1 cellular context compared by ENCODE assay signal in the genomic region with DNA sequence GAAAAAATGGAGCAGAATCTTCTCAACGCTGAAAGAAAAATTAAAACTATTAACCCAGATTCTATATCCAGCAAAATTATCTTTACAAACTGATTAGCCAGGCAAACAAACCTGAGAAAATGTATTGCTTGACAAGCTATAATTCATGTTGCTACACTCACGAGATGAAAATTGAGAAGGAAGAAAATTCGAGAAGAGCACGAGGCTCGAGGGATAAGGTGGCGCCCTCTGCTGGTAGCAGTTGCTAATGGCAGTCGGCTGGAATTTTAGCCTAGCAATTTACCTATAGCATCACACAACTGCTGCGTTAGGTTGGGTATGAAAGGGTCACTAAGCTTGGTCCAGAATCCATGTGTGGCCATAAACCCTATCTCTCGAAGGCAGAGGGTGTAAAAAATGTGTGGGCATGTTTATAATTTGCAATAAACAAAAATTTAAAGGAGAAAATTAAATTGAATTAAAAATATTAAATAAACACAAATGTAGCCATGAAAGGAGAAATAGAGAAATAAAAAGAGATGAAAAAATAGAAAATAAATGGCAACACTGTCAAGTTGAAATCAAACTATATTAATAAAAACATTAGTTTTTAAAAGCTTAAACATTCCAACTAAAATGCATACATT.
TF ChIP-seq lines count a peak whose summit lies in the region.

No MANE protein-coding gene starts in this region.

TF ChIP-seq in GM23338, 12 proteins besides CTCF, POLR2A, EP300 and RAD21 (continued from another document):
- TF ChIP-seq, protein P1, sequence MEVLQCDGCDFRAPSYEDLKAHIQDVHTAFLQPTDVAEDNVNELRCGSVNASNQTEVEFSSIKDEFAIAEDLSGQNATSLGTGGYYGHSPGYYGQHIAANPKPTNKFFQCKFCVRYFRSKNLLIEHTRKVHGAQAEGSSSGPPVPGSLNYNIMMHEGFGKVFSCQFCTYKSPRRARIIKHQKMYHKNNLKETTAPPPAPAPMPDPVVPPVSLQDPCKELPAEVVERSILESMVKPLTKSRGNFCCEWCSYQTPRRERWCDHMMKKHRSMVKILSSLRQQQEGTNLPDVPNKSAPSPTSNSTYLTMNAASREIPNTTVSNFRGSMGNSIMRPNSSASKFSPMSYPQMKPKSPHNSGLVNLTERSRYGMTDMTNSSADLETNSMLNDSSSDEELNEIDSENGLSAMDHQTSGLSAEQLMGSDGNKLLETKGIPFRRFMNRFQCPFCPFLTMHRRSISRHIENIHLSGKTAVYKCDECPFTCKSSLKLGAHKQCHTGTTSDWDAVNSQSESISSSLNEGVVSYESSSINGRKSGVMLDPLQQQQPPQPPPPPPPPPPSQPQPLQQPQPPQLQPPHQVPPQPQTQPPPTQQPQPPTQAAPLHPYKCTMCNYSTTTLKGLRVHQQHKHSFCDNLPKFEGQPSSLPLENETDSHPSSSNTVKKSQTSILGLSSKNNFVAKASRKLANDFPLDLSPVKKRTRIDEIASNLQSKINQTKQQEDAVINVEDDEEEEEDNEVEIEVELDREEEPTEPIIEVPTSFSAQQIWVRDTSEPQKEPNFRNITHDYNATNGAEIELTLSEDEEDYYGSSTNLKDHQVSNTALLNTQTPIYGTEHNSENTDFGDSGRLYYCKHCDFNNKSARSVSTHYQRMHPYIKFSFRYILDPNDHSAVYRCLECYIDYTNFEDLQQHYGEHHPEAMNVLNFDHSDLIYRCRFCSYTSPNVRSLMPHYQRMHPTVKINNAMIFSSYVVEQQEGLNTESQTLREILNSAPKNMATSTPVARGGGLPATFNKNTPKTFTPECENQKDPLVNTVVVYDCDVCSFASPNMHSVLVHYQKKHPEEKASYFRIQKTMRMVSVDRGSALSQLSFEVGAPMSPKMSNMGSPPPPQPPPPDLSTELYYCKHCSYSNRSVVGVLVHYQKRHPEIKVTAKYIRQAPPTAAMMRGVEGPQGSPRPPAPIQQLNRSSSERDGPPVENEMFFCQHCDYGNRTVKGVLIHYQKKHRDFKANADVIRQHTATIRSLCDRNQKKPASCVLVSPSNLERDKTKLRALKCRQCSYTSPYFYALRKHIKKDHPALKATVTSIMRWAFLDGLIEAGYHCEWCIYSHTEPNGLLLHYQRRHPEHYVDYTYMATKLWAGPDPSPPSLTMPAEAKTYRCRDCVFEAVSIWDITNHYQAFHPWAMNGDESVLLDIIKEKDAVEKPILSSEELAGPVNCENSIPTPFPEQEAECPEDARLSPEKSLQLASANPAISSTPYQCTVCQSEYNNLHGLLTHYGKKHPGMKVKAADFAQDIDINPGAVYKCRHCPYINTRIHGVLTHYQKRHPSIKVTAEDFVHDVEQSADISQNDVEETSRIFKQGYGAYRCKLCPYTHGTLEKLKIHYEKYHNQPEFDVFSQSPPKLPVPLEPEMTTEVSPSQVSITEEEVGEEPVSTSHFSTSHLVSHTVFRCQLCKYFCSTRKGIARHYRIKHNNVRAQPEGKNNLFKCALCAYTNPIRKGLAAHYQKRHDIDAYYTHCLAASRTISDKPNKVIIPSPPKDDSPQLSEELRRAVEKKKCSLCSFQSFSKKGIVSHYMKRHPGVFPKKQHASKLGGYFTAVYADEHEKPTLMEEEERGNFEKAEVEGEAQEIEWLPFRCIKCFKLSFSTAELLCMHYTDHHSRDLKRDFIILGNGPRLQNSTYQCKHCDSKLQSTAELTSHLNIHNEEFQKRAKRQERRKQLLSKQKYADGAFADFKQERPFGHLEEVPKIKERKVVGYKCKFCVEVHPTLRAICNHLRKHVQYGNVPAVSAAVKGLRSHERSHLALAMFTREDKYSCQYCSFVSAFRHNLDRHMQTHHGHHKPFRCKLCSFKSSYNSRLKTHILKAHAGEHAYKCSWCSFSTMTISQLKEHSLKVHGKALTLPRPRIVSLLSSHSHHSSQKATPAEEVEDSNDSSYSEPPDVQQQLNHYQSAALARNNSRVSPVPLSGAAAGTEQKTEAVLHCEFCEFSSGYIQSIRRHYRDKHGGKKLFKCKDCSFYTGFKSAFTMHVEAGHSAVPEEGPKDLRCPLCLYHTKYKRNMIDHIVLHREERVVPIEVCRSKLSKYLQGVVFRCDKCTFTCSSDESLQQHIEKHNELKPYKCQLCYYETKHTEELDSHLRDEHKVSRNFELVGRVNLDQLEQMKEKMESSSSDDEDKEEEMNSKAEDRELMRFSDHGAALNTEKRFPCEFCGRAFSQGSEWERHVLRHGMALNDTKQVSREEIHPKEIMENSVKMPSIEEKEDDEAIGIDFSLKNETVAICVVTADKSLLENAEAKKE (CRISPR knock-in tag; IDR thresholded peaks at IDR 0.05): no peak
